In genomic region chr11:124718801-124719200, GRCh38 we compare ENCODE assay signal across 14 cellular contexts. TPM values are rescaled to one million over a fixed set of nuclear protein-coding genes. Genes with fewer than 3 reads are reported as not detected.
A peak's percentile ranks its signal among the peaks of the same experiment; 100 is the strongest.
DNase-seq lines count a peak whose midpoint lies in the region; ATAC-seq and TF ChIP-seq lines count a peak whose summit lies in the region.
"Had no signal": no experiment of that assay in that cellular context is flagged by ENCODE, and none has a peak within 500 bp of the region (broad histone marks: within the 10 kb centered on the region; RNA-seq: fewer than 3 reads in every experiment).

No MANE protein-coding gene starts in this region.

- H3K27me3 Mint-ChIP-seq in T-helper 17 cell, result peaks cover 76% of the 10 kb centered on the region
- peaks cover 96% of the 10 kb centered on the region for H3K27me3 Mint-ChIP-seq in mesothelial cell of epicardium (ENCODE audit: low read depth)

- peak overlapping the region; percentile 97 for H3K4me2 ChIP-seq in BLaER1

- H3K27ac ChIP-seq in BLaER1, result no peak overlapping the region

- H3K36me3 Mint-ChIP-seq in T-helper 17 cell (ENCODE audit: low read depth) (no peaks in the 10 kb centered on the region), mesothelial cell of epicardium (no peaks in the 10 kb centered on the region)
- H3K36me3 Mint-ChIP-seq: activated CD4-positive, alpha-beta memory T cell treated with anti-CD3 and anti-CD28 coated beads for 36 hours had no signal

- H3K4me1 ChIP-seq in BLaER1, result peaks cover 79% of the 10 kb centered on the region

- H3K27ac Mint-ChIP-seq in T-helper 17 cell (no peak overlapping the region), mesothelial cell of epicardium (no peak overlapping the region)
- H3K27ac Mint-ChIP-seq: activated CD4-positive, alpha-beta memory T cell treated with anti-CD3 and anti-CD28 coated beads for 36 hours; T-helper 1 cell treated with Interleukin-12 subunit alpha and Interleukin-12 subunit beta and Interleukin-4 antibody, amounts not matched to agents 30 μg/mL and 1 μg/mL, for 36 hours had no signal

- DNase-seq in T-helper 17 cell (no peak), mesothelial cell of epicardium (ENCODE audit: low spot score in 2 of 2, unreplicated experiment in 2 of 2) (no peak), ureter (ENCODE audit: low spot score) (no peak)
- DNase-seq: HCEC 1CT; NCI-H510A treated with DMSO at 0.1 percent for 48 hours; stimulated activated CD4-positive, alpha-beta T cell treated with anti-CD3 and anti-CD28 coated beads, Interleukin-4, amount 100 ng/mL, for 1 hour; stimulated activated naive CD4-positive, alpha-beta T cell treated with Interleukin-2 at 50 U/mL for 16 hours had no signal

- ATAC-seq in T-helper 17 cell, result no peak
- ATAC-seq in HG02610 (IDR thresholded peaks at IDR 0.05; ENCODE audit: unreplicated experiment), result no peak
- ATAC-seq in GM21576 (IDR thresholded peaks at IDR 0.05; ENCODE audit: unreplicated experiment), result no peak

- no peaks in the 10 kb centered on the region for H3K9me3 ChIP-seq in BLaER1
- no peaks in the 10 kb centered on the region for H3K9me3 ChIP-seq in T-helper 17 cell (ENCODE audit: control insufficient read depth, low read length, poor library complexity, severe bottlenecking)
- H3K9me3 ChIP-seq: esophagus muscularis mucosa had no signal

- H3K9ac ChIP-seq in BLaER1, result no peak overlapping the region

- no peak for TF ChIP-seq CTCF in mesothelial cell of epicardium (IDR thresholded peaks at IDR 0.05; ENCODE audit: unreplicated experiment)

- peak overlapping the region; percentile 87 for H3K4me3 Mint-ChIP-seq in T-helper 17 cell
- H3K4me3 Mint-ChIP-seq in mesothelial cell of epicardium, result peak overlapping the region; percentile 72
- H3K4me3 Mint-ChIP-seq: T-helper 1 cell treated with Interleukin-12 subunit alpha and Interleukin-12 subunit beta and Interleukin-4 antibody, amounts not matched to agents 30 μg/mL and 1 μg/mL, for 36 hours had no signal

- H3K4me1 Mint-ChIP-seq in T-helper 17 cell, result peaks cover 23% of the 10 kb centered on the region
- H3K4me1 Mint-ChIP-seq in mesothelial cell of epicardium, result peaks cover 20% of the 10 kb centered on the region

- H3K4me3 ChIP-seq in BLaER1, result no peak overlapping the region

- no peaks in the 10 kb centered on the region for H3K36me3 ChIP-seq in BLaER1
- H3K36me3 ChIP-seq: esophagus muscularis mucosa had no signal

- peaks cover 47% of the 10 kb centered on the region for H3K27me3 ChIP-seq in BLaER1

- peaks cover 17% of the 10 kb centered on the region; the same call in 1 of the 2 replicates for H4K20me1 ChIP-seq in BLaER1

- H3K9me3 Mint-ChIP-seq in mesothelial cell of epicardium, result no peaks in the 10 kb centered on the region
- H3K9me3 Mint-ChIP-seq: activated CD4-positive, alpha-beta memory T cell treated with anti-CD3 and anti-CD28 coated beads for 36 hours; T-helper 1 cell treated with Interleukin-12 subunit alpha and Interleukin-12 subunit beta and Interleukin-4 antibody, amounts not matched to agents 30 μg/mL and 1 μg/mL, for 36 hours had no signal

RNA-seq across cellular contexts. Expression of gene NRGN, which starts 20.9 kb away (rescaled TPM):
- total RNA-seq in T-helper 17 cell (100 to 1,000 TPM in 1 of 2 donors, 10 to 100 TPM in 1; 20.8 to 614 TPM), mesothelial cell of epicardium (2.7 to 2.9 TPM (median 2.7 TPM) in 3 replicates), ureter (6.1 TPM)

RNA-seq across cellular contexts. Expression of gene VSIG2, which starts 33.3 kb away (rescaled TPM):
- total RNA-seq in T-helper 17 cell (under 1 TPM; 0.32 to 0.57 TPM), mesothelial cell of epicardium (0.25 to 0.66 TPM (median 0.44 TPM) in 3 replicates), ureter (215 TPM)
- total RNA-seq: Daoy had no signal

RNA-seq across cellular contexts. Expression of gene ESAM, which starts 43.3 kb away (rescaled TPM):
- total RNA-seq in T-helper 17 cell (10 to 100 TPM in 1 of 2 donors, 1 to 10 TPM in 1; 3.5 to 30.5 TPM), mesothelial cell of epicardium (0.85 to 1.1 TPM (median 0.95 TPM) in 3 replicates), ureter (34.4 TPM)

RNA-seq across cellular contexts. Expression of gene SPA17, which starts 45.1 kb away (rescaled TPM):
- total RNA-seq in T-helper 17 cell, result 1 to 10 TPM in 1 of 2 donors, under 1 TPM in 1; 0.67 to 1.1 TPM
- 3.8 to 7.7 TPM (median 5.5 TPM) in 3 replicates for total RNA-seq in mesothelial cell of epicardium
- 6.3 TPM for total RNA-seq in ureter

RNA-seq across cellular contexts. Expression of gene SIAE, which starts 45.3 kb away (rescaled TPM):
- total RNA-seq in T-helper 17 cell (10 to 100 TPM in 1 of 2 donors, 1 to 10 TPM in 1; 6.8 to 15.0 TPM), mesothelial cell of epicardium (8.8 to 10.7 TPM (median 8.8 TPM) in 3 replicates), ureter (38.8 TPM)

Comparison
In these comparisons a context has a peak if more than half of its experiments do, and no peak if none do; other contexts are left out.
1. RNA of gene VSIG2, which starts 33.3 kb away (total RNA-seq): 215 TPM in ureter (single experiment); 0.32 to 0.57 TPM in T-helper 17 cell and 0.25 to 0.66 TPM in mesothelial cell of epicardium; every median in the first group is over 100 times any median in the second.